ENCODE assay signal across 16 cellular contexts in the genomic region with DNA sequence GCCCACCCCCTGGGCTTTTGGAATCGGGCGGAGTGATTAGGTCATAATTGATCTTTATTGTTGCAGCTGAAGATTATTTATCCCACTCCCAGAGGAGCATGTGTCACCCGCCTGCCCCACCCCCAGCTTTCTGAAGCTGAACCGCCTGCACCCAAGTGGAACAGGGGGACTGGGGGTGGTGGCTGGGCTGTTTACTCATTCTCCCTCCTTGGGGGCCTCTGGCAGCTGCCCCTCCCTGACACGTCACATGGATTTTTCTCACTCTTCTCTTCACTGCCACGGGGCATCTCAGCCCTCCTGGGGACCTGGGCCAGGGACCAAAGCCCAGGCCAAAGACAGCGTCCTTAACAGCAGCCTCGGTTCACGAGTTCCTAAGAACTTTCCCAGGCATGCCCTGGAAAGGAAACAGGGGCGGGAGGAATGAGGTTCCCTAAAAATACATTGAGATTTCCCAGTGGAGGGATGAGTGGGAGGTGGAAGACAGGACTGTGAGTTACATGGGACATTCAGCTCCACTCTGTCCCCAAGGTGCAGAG. TPM values are rescaled to one million over a fixed set of nuclear protein-coding genes. Genes with fewer than 3 reads are reported as not detected.
DNase-seq lines count a peak whose midpoint lies in the region; ATAC-seq and FAIRE-seq lines count a peak whose summit lies in the region.
"Had no signal": no experiment of that assay in that cellular context is flagged by ENCODE, and none has a peak within 500 bp of the region (broad histone marks: within the 10 kb centered on the region; RNA-seq: fewer than 3 reads in every experiment).

No MANE protein-coding gene starts in this region.

- H3K9me3 Mint-ChIP-seq in stimulated activated naive B cell treated with anti-CD40 and anti-IgM and Interleukin-4, amounts not matched to agents 10 μg/mL and 1 μg/mL and 100 μg/mL, for 72 hours, result peaks cover 4 to 5% of the 10 kb centered on the region in 2 donors
- H3K9me3 Mint-ChIP-seq: activated CD4-positive, alpha-beta T cell treated with anti-CD3 and anti-CD28 coated beads, Interleukin-2, amount 10 ng/mL, durations not matched to agents 7 days and 5 days had no signal

- 31% methylated on average over 10 of the region's 10 CpGs for WGBS in right cardiac atrium

- H3K27ac Mint-ChIP-seq in stimulated activated naive B cell treated with anti-CD40 and anti-IgM and Interleukin-4, amounts not matched to agents 10 μg/mL and 1 μg/mL and 100 μg/mL, for 72 hours, result no peak overlapping the region
- H3K27ac Mint-ChIP-seq: activated CD4-positive, alpha-beta T cell treated with anti-CD3 and anti-CD28 coated beads, Interleukin-2, amount 10 ng/mL, durations not matched to agents 7 days and 5 days had no signal

- H3K27me3 ChIP-seq in adipocyte (replicated peaks; ENCODE audit: control insufficient read depth, insufficient read depth, low read length) (no peaks in the 10 kb centered on the region), right cardiac atrium (ENCODE audit: control insufficient read depth, insufficient read depth) (no peaks in the 10 kb centered on the region)
- H3K27me3 ChIP-seq: hepatocyte, SJSA1 had no signal

- H3K9me3 ChIP-seq in adipocyte (ENCODE audit: control insufficient read depth, low read length) (no peaks in the 10 kb centered on the region), right cardiac atrium (ENCODE audit: control insufficient read depth, low read length) (no peaks in the 10 kb centered on the region)
- H3K9me3 ChIP-seq: SJSA1 had no signal

- no peak for FAIRE-seq in urothelium cell line (lab: Jason Lieb, UNC)

- DNase-seq in COR-L47 (lab: John Stamatoyannopoulos, UW) (peak; percentile 72), adipocyte (ENCODE audit: low read depth) (no peak), right cardiac atrium (peak in 2 of 3 donors; percentile 28 to 61), sciatic nerve (ENCODE audit: low spot score) (no peak), SKM-1 treated with dmso at 0.1 percent for 144 hours (lab: John Stamatoyannopoulos, UW; ENCODE audit: unreplicated experiment) (no peak), urothelium cell line (ENCODE audit: low spot score) (no peak)
- no peak for DNase-seq in stimulated activated naive B cell treated with anti-CD40 and anti-IgM and Interleukin-4, amounts not matched to agents 10 μg/mL and 1 μg/mL and 100 μg/mL, for 72 hours
- DNase-seq: activated CD4-positive, alpha-beta T cell treated with anti-CD3 and anti-CD28 coated beads, Interleukin-2, amount 10 ng/mL, durations not matched to agents 7 days and 5 days; activated naive CD4-positive, alpha-beta T cell treated with anti-CD3 and anti-CD28 coated beads, Interleukin-2, amount 50 U/mL, for 16 hours; NCI-H510A; stimulated activated naive CD4-positive, alpha-beta T cell had no signal

- no peaks in the 10 kb centered on the region for H3K36me3 Mint-ChIP-seq in stimulated activated naive B cell treated with anti-CD40 and anti-IgM and Interleukin-4, amounts not matched to agents 10 μg/mL and 1 μg/mL and 100 μg/mL, for 72 hours

- H3K4me3 ChIP-seq in adipocyte (ENCODE audit: low read length), result peak overlapping the region; percentile 70
- H3K4me3 ChIP-seq in right cardiac atrium (ENCODE audit: low read length), result no peak overlapping the region
- H3K4me3 ChIP-seq: hepatocyte, SJSA1 had no signal

- peak overlapping the region; percentile 57 for H3K27ac ChIP-seq in right cardiac atrium (ENCODE audit: low read length)
- H3K27ac ChIP-seq: C4-2B, hepatocyte, SJSA1 had no signal

- H3K4me1 ChIP-seq in adipocyte (ENCODE audit: control insufficient read depth, insufficient read depth, low read length), result peaks cover 20% of the 10 kb centered on the region
- H3K4me1 ChIP-seq in right cardiac atrium (ENCODE audit: control insufficient read depth, insufficient read depth, low read length), result peaks cover 14% of the 10 kb centered on the region

- no peaks in the 10 kb centered on the region for H3K36me3 ChIP-seq in adipocyte (ENCODE audit: control insufficient read depth, insufficient read depth, low read length, severe bottlenecking)
- H3K36me3 ChIP-seq: SJSA1 had no signal

- peaks cover 21 to 22% of the 10 kb centered on the region in 2 donors for H3K27me3 Mint-ChIP-seq in stimulated activated naive B cell treated with anti-CD40 and anti-IgM and Interleukin-4, amounts not matched to agents 10 μg/mL and 1 μg/mL and 100 μg/mL, for 72 hours
- H3K27me3 Mint-ChIP-seq: activated CD4-positive, alpha-beta T cell treated with anti-CD3 and anti-CD28 coated beads, Interleukin-2, amount 10 ng/mL, durations not matched to agents 7 days and 5 days had no signal

- H3K4me1 Mint-ChIP-seq in stimulated activated naive B cell treated with anti-CD40 and anti-IgM and Interleukin-4, amounts not matched to agents 10 μg/mL and 1 μg/mL and 100 μg/mL, for 72 hours, result no peaks in the 10 kb centered on the region
- H3K4me1 Mint-ChIP-seq: activated CD4-positive, alpha-beta T cell treated with anti-CD3 and anti-CD28 coated beads, Interleukin-2, amount 10 ng/mL, durations not matched to agents 7 days and 5 days had no signal

- intact Hi-C loops in right cardiac atrium (cut with DNase I) (no loop called here), sciatic nerve (cut with DNase I) (no loop called here)

- H3K4me3 Mint-ChIP-seq in stimulated activated naive B cell treated with anti-CD40 and anti-IgM and Interleukin-4, amounts not matched to agents 10 μg/mL and 1 μg/mL and 100 μg/mL, for 72 hours, result no peak overlapping the region
- H3K4me3 Mint-ChIP-seq: activated CD4-positive, alpha-beta T cell treated with anti-CD3 and anti-CD28 coated beads, Interleukin-2, amount 10 ng/mL, durations not matched to agents 7 days and 5 days had no signal

- peak overlapping the region; percentile 83 for H3K9ac ChIP-seq in adipocyte (ENCODE audit: low read length)

- ATAC-seq in right cardiac atrium (peak; percentile 44 to 54), sciatic nerve (peak; percentile 82), GM19463 (IDR thresholded peaks at IDR 0.05; ENCODE audit: unreplicated experiment) (no peak)
- ATAC-seq in stimulated activated naive B cell treated with anti-CD40 and anti-IgM and Interleukin-4, amounts not matched to agents 10 μg/mL and 1 μg/mL and 100 μg/mL, for 72 hours (replicated peaks), result no peak
- ATAC-seq: HCT116 had no signal

RNA-seq across cellular contexts. Expression of gene SOX13, which starts 31.6 kb away (rescaled TPM):
- total RNA-seq in right cardiac atrium (10 to 100 TPM; 11.4 to 17.9 (median 12.6) TPM), sciatic nerve (56.3 TPM)
- 9.4 TPM for polyA plus RNA-seq in right cardiac atrium

Comparison
In these comparisons a context has a peak if more than half of its experiments do, and no peak if none do; other contexts are left out.
1. DNase-seq: peak in COR-L47 (single experiment) and right cardiac atrium (2 of 3); none in adipocyte (single experiment), sciatic nerve (single experiment), stimulated activated naive B cell treated with anti-CD40 and anti-IgM and Interleukin-4, amounts not matched to agents 10 μg/mL and 1 μg/mL and 100 μg/mL, for 72 hours (single experiment), SKM-1 treated with dmso at 0.1 percent for 144 hours (single experiment) and urothelium cell line (single experiment).
2. ATAC-seq: peak in right cardiac atrium (2 of 2) and sciatic nerve (single experiment); none in stimulated activated naive B cell treated with anti-CD40 and anti-IgM and Interleukin-4, amounts not matched to agents 10 μg/mL and 1 μg/mL and 100 μg/mL, for 72 hours (0 of 2) and GM19463 (single experiment).